ENCODE assay signal across 9 cellular contexts in the genomic region with DNA sequence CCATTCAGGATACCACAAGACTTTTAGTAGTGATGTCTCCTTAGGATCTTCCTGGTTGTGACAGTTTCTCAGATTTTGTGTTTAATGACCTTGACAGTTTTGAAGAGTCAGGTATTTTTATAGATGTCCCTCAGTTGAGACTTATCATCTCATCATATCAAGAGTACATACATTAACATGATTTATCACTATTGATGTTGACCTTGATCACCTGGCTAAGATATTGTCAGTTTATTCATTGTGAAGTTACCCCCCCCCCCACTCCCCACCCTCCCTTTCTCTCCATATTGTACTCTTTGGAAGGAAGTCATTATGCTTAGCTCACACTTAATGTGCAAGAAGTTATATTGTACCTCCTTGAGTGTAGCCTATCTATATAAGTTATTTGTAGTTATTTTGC.
"Had no signal": no experiment of that assay in that cellular context is flagged by ENCODE, and none has a peak within 500 bp of the region (broad histone marks: within the 10 kb centered on the region; RNA-seq: fewer than 3 reads in every experiment).

No MANE protein-coding gene starts in this region.

- H3K4me3 ChIP-seq: GM23338, HAP-1 had no signal

- FAIRE-seq: H1, HTR-8/SVneo had no signal

- H3K4me2 ChIP-seq: GM23338 had no signal

- H3K27ac Mint-ChIP-seq: GM23338, HFFc6, IgD-negative memory B cell had no signal

- ATAC-seq: GM23338, HCT116 had no signal

- H3K9me3 Mint-ChIP-seq: GM23338, HFFc6, IgD-negative memory B cell had no signal

- H3K9me3 ChIP-seq: HAP-1 had no signal

- H3K4me1 ChIP-seq: HAP-1 had no signal

- H3K4me1 Mint-ChIP-seq: GM23338 had no signal

- H3K27me3 Mint-ChIP-seq: IgD-negative memory B cell had no signal

- H2AFZ ChIP-seq: GM23338 had no signal

- H3K4me3 Mint-ChIP-seq: GM23338, HFFc6, IgD-negative memory B cell had no signal

- DNase-seq: H7, HFFc6, KG1 had no signal
